In the genomic region with DNA sequence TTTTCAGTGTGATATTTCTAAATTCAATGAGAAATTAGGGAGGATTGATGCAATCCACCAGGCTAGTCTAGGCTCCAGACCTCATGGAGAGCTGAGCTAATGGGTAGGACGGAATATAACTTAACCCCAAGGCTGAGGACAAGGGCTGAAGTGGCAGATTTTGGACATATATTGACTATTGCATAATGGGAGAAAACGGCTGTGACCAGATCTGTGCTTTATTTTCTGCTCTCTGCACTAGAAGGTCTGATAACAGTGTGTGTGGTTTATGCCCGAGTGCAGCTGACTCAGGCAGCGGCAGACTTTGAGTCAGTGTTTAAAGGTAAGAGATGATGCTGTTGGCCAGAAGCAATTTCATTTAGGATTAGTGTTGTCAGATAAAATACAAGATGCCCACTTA, we compare ENCODE assay signal across 15 cellular contexts.
DNase-seq lines count a peak whose midpoint lies in the region; ATAC-seq and TF ChIP-seq lines count a peak whose summit lies in the region.
"Had no signal": no experiment of that assay in that cellular context is flagged by ENCODE, and none has a peak within 500 bp of the region (broad histone marks: within the 10 kb centered on the region; RNA-seq: fewer than 3 reads in every experiment).

No MANE protein-coding gene starts in this region.

- H3K36me3 ChIP-seq in right atrium auricular region (no peaks in the 10 kb centered on the region), adipocyte (ENCODE audit: control insufficient read depth, insufficient read depth, low read length, severe bottlenecking) (no peaks in the 10 kb centered on the region), aorta (ENCODE audit: control insufficient read depth in 1 of 2, insufficient read depth in 2 of 2, low read length in 1 of 2) (no peaks in the 10 kb centered on the region)
- H3K36me3 ChIP-seq: neutrophil had no signal

- intact Hi-C loops in left cardiac atrium (cut with DNase I) = no loop called here
- intact Hi-C loops in left ventricle myocardium superior (cut with micrococcal nuclease) = no loop called here
- intact Hi-C loops in aorta (cut with DNase I) = no loop called here

- H3K4me3 ChIP-seq in right atrium auricular region = no peak overlapping the region
- peak overlapping the region; percentile 72 for H3K4me3 ChIP-seq in adipocyte (ENCODE audit: low read length)
- H3K4me3 ChIP-seq in aorta (ENCODE audit: low read length in 2 of 2) = no peak overlapping the region

- H3K9me3 ChIP-seq in right atrium auricular region = no peaks in the 10 kb centered on the region
- H3K9me3 ChIP-seq in adipocyte (ENCODE audit: control insufficient read depth, low read length) = no peaks in the 10 kb centered on the region
- H3K9me3 ChIP-seq in aorta (ENCODE audit: control insufficient read depth, low read length) = no peaks in the 10 kb centered on the region
- H3K9me3 ChIP-seq: neutrophil had no signal

- WGBS in aorta, 2 donors = 2 to 6% methylated on average over 4 of the region's 4 CpGs

- H3K27ac Mint-ChIP-seq in T-helper 2 cell treated with Interferon-gamma antibody and Interleukin-4, amounts not matched to agents 5 μg/mL and 100 μg/mL, for 36 hours = no peak overlapping the region
- H3K27ac Mint-ChIP-seq: activated naive CD8-positive, alpha-beta T cell treated with anti-CD3 and anti-CD28 coated beads, Interleukin-2, amount 10 ng/mL, durations not matched to agents 7 days and 5 days had no signal

- TF ChIP-seq CTCF in right atrium auricular region (IDR thresholded peaks at IDR 0.05) = no peak

- peaks cover 0 to 53% of the 10 kb centered on the region in 2 donors for H3K4me1 ChIP-seq in right atrium auricular region
- H3K4me1 ChIP-seq in adipocyte (ENCODE audit: control insufficient read depth, insufficient read depth, low read length) = peaks cover 71% of the 10 kb centered on the region
- H3K4me1 ChIP-seq in aorta (ENCODE audit: control insufficient read depth in 1 of 2, insufficient read depth in 2 of 2, low read length in 2 of 2) = peaks cover 17 to 20% of the 10 kb centered on the region in 2 donors

- ATAC-seq in left cardiac atrium (peak; percentile 53 to 64), left ventricle myocardium superior (peak; percentile 33), aorta (ENCODE audit: low FRiP score) (peak; percentile 53)
- ATAC-seq: HCT116 had no signal

- peak overlapping the region; percentile 78 for H3K9ac ChIP-seq in adipocyte (ENCODE audit: low read length)

- H3K27ac ChIP-seq in right atrium auricular region (peak overlapping the region in 1 of 2 donors; percentile 26), aorta (ENCODE audit: low read depth in 1 of 2, low read length in 2 of 2) (peak overlapping the region in 1 of 2 donors; percentile 57)
- H3K27ac ChIP-seq: neutrophil had no signal

- DNase-seq in left cardiac atrium (no peak), right atrium auricular region (ENCODE audit: low spot score) (no peak), adipocyte (ENCODE audit: low read depth) (peak; percentile 84), left ventricle myocardium superior (no peak), aorta (no peak)
- DNase-seq in stimulated activated CD4-positive, alpha-beta T cell treated with anti-CD3 and anti-CD28 coated beads, Interleukin-4, amount 100 ng/mL, for 24 hours = no peak
- DNase-seq in T-helper 2 cell treated with Interferon-gamma antibody and Interleukin-4, amounts not matched to agents 5 μg/mL and 100 μg/mL, for 36 hours (ENCODE audit: low spot score) = no peak
- no peak for DNase-seq in activated naive CD4-positive, alpha-beta T cell treated with anti-CD3 and anti-CD28 coated beads, Interleukin-2, amount 50 U/mL, for 16 hours
- DNase-seq: activated naive CD8-positive, alpha-beta T cell treated with anti-CD3 and anti-CD28 coated beads, Interleukin-2, amount 10 ng/mL, durations not matched to agents 7 days and 5 days; DMS79; head of caudate nucleus; NCI-H1092; NCI-H526 had no signal

- H3K9me3 Mint-ChIP-seq in T-helper 2 cell treated with Interferon-gamma antibody and Interleukin-4, amounts not matched to agents 5 μg/mL and 100 μg/mL, for 36 hours = no peaks in the 10 kb centered on the region
- H3K9me3 Mint-ChIP-seq: activated naive CD8-positive, alpha-beta T cell treated with anti-CD3 and anti-CD28 coated beads, Interleukin-2, amount 10 ng/mL, durations not matched to agents 7 days and 5 days had no signal

- H3K27me3 ChIP-seq in right atrium auricular region = no peaks in the 10 kb centered on the region
- no peaks in the 10 kb centered on the region for H3K27me3 ChIP-seq in adipocyte (replicated peaks; ENCODE audit: control insufficient read depth, insufficient read depth, low read length)
- H3K27me3 ChIP-seq in aorta (ENCODE audit: control insufficient read depth in 1 of 2, insufficient read depth in 2 of 2, low read length in 1 of 2) = no peaks in the 10 kb centered on the region
- H3K27me3 ChIP-seq: neutrophil had no signal

- no peaks in the 10 kb centered on the region for H3K27me3 Mint-ChIP-seq in T-helper 2 cell treated with Interferon-gamma antibody and Interleukin-4, amounts not matched to agents 5 μg/mL and 100 μg/mL, for 36 hours (ENCODE audit: low read depth)

- H3K4me3 Mint-ChIP-seq in T-helper 2 cell treated with Interferon-gamma antibody and Interleukin-4, amounts not matched to agents 5 μg/mL and 100 μg/mL, for 36 hours = no peak overlapping the region
- H3K4me3 Mint-ChIP-seq: activated naive CD8-positive, alpha-beta T cell treated with anti-CD3 and anti-CD28 coated beads, Interleukin-2, amount 10 ng/mL, durations not matched to agents 7 days and 5 days had no signal

- no peaks in the 10 kb centered on the region for H3K4me1 Mint-ChIP-seq in T-helper 2 cell treated with Interferon-gamma antibody and Interleukin-4, amounts not matched to agents 5 μg/mL and 100 μg/mL, for 36 hours (ENCODE audit: low read depth)
- H3K4me1 Mint-ChIP-seq: activated naive CD8-positive, alpha-beta T cell treated with anti-CD3 and anti-CD28 coated beads, Interleukin-2, amount 10 ng/mL, durations not matched to agents 7 days and 5 days had no signal

- no peaks in the 10 kb centered on the region for H3K36me3 Mint-ChIP-seq in T-helper 2 cell treated with Interferon-gamma antibody and Interleukin-4, amounts not matched to agents 5 μg/mL and 100 μg/mL, for 36 hours (ENCODE audit: low read depth)
- H3K36me3 Mint-ChIP-seq: activated naive CD8-positive, alpha-beta T cell treated with anti-CD3 and anti-CD28 coated beads, Interleukin-2, amount 10 ng/mL, durations not matched to agents 7 days and 5 days had no signal
